ENCODE assay signal across 16 cellular contexts in genomic region chr1:95067069-95067468, GRCh38.
DNase-seq lines count a peak whose midpoint lies in the region; ATAC-seq and TF ChIP-seq lines count a peak whose summit lies in the region.
"Had no signal": no experiment of that assay in that cellular context is flagged by ENCODE, and none has a peak within 500 bp of the region (broad histone marks: within the 10 kb centered on the region; RNA-seq: fewer than 3 reads in every experiment).

No MANE protein-coding gene starts in this region.

- intact Hi-C loops in dendritic cell treated with granulocyte-macrophage colony-stimulating factor and Interleukin-4, amounts not matched to agents 40 ng/mL and 50 ng/mL, for 4 days (cut with micrococcal nuclease): no loop called here

- CTCF ChIA-PET in HEK293 (lab: Yijun Ruan, JAX): interaction anchor here (0.6 to 2.0 kb wide), 5 partner anchors 17 to 540 kb away, joined by 3 to 6 read pairs (median 5); partner anchors contain the start of gene RWDD3

- peak overlapping the region; percentile 27 for H3K27ac Mint-ChIP-seq in dendritic cell treated with granulocyte-macrophage colony-stimulating factor and Interleukin-4, amounts not matched to agents 40 ng/mL and 50 ng/mL, for 4 days
- H3K27ac Mint-ChIP-seq: activated CD4-positive, alpha-beta T cell treated with anti-CD3 and anti-CD28 coated beads, Interleukin-2, amount 10 ng/mL, durations not matched to agents 24 days and 14 days; activated naive CD4-positive, alpha-beta T cell treated with anti-CD3 and anti-CD28 coated beads, Interleukin-2, amount 50 U/mL, for 24 hours had no signal

- peaks cover 0 to 28% of the 10 kb centered on the region in 2 experiments; a peak in 1 of 3 replicates for H3K36me3 ChIP-seq in HEK293 (ENCODE audit: control insufficient read depth in 2 of 2, insufficient read depth in 1 of 2, low read length in 2 of 2)

- H3K4me3 ChIP-seq in AG10803 (ENCODE audit: low read length) (no peak overlapping the region), HEK293 (ENCODE audit: low read depth, low read length) (no peak overlapping the region)
- H3K4me3 ChIP-seq: left lung had no signal

- peaks cover 32% of the 10 kb centered on the region for H3K36me3 Mint-ChIP-seq in dendritic cell treated with granulocyte-macrophage colony-stimulating factor and Interleukin-4, amounts not matched to agents 40 ng/mL and 50 ng/mL, for 4 days (ENCODE audit: low read depth)

- no peak for ATAC-seq in HG03108 (IDR thresholded peaks at IDR 0.05; ENCODE audit: unreplicated experiment)
- no peak for ATAC-seq in GM18870 (IDR thresholded peaks at IDR 0.05; ENCODE audit: unreplicated experiment)
- ATAC-seq: left lung had no signal

- TF ChIP-seq CTCF in AG10803 (conservative IDR thresholded peaks at IDR 0.05; ENCODE audit: low read length) (no peak), HEK293 (tag by site-specific recombination; IDR thresholded peaks at IDR 0.05) (no peak)

- H3K4me3 Mint-ChIP-seq in dendritic cell treated with granulocyte-macrophage colony-stimulating factor and Interleukin-4, amounts not matched to agents 40 ng/mL and 50 ng/mL, for 4 days: no peak overlapping the region
- H3K4me3 Mint-ChIP-seq: activated CD4-positive, alpha-beta T cell treated with anti-CD3 and anti-CD28 coated beads, Interleukin-2, amount 10 ng/mL, durations not matched to agents 24 days and 14 days; activated naive CD4-positive, alpha-beta T cell treated with anti-CD3 and anti-CD28 coated beads, Interleukin-2, amount 50 U/mL, for 24 hours; CD8-positive, alpha-beta memory T cell had no signal

- no peaks in the 10 kb centered on the region for H3K9me3 Mint-ChIP-seq in dendritic cell treated with granulocyte-macrophage colony-stimulating factor and Interleukin-4, amounts not matched to agents 40 ng/mL and 50 ng/mL, for 4 days
- H3K9me3 Mint-ChIP-seq: activated CD4-positive, alpha-beta T cell treated with anti-CD3 and anti-CD28 coated beads, Interleukin-2, amount 10 ng/mL, durations not matched to agents 24 days and 14 days; activated naive CD4-positive, alpha-beta T cell treated with anti-CD3 and anti-CD28 coated beads, Interleukin-2, amount 50 U/mL, for 24 hours had no signal

- H3K4me1 ChIP-seq in HEK293 (ENCODE audit: control insufficient read depth, insufficient read depth, low read length): no peaks in the 10 kb centered on the region
- H3K4me1 ChIP-seq: parathyroid adenoma had no signal

- POLR2A ChIA-PET in HEK293 (lab: Yijun Ruan, JAX): no interaction called here

- no peaks in the 10 kb centered on the region for H3K9me3 ChIP-seq in HEK293 (ENCODE audit: control insufficient read depth, insufficient read depth, low read depth, low read length)
- H3K9me3 ChIP-seq: left lung had no signal

- H3K27me3 Mint-ChIP-seq in dendritic cell treated with granulocyte-macrophage colony-stimulating factor and Interleukin-4, amounts not matched to agents 40 ng/mL and 50 ng/mL, for 4 days: no peaks in the 10 kb centered on the region
- H3K27me3 Mint-ChIP-seq: activated CD4-positive, alpha-beta T cell treated with anti-CD3 and anti-CD28 coated beads, Interleukin-2, amount 10 ng/mL, durations not matched to agents 24 days and 14 days; activated naive CD4-positive, alpha-beta T cell treated with anti-CD3 and anti-CD28 coated beads, Interleukin-2, amount 50 U/mL, for 24 hours; CD8-positive, alpha-beta memory T cell had no signal

- DNase-seq in AG10803 (ENCODE audit: low read depth) (peak; percentile 27), NCI-H345 (lab: John Stamatoyannopoulos, UW) (peak; percentile 14), NCI-H524 (lab: John Stamatoyannopoulos, UW) (no peak), NCI-H1694 (lab: John Stamatoyannopoulos, UW) (no peak)
- DNase-seq: activated CD4-positive, alpha-beta T cell treated with anti-CD3 and anti-CD28 coated beads, Interleukin-2, amount 10 ng/mL, durations not matched to agents 24 days and 14 days; CD8-positive, alpha-beta memory T cell; effector CD8-positive, alpha-beta T cell; left lung; NCI-H82; Right ventricle myocardium superior had no signal

- no peak overlapping the region for H3K27ac ChIP-seq in HEK293 (ENCODE audit: extremely low read depth, low read depth, low read length)
- H3K27ac ChIP-seq: left lung, parathyroid adenoma had no signal

- H3K4me1 Mint-ChIP-seq in dendritic cell treated with granulocyte-macrophage colony-stimulating factor and Interleukin-4, amounts not matched to agents 40 ng/mL and 50 ng/mL, for 4 days (ENCODE audit: low read depth): peaks cover 18% of the 10 kb centered on the region

TF ChIP-seq in HEK293, 187 proteins besides CTCF, POLR2A, EP300 and RAD21:
- TF ChIP-seq ZNF768 (tag by site-specific recombination; IDR thresholded peaks at IDR 0.05) (no peak), IKZF3 (tag by site-specific recombination; IDR thresholded peaks at IDR 0.05) (no peak), PRDM10 (tag by site-specific recombination; IDR thresholded peaks at IDR 0.05) (0 out of 2 replicates have a peak, but pooled peaks have one; percentile 13)

Comparison
In these comparisons a context has a peak if more than half of its experiments do, and no peak if none do; other contexts are left out.
1. DNase-seq: peak in AG10803 (single experiment) and NCI-H345 (single experiment); none in NCI-H524 (0 of 2) and NCI-H1694 (single experiment).